1 cellular context compared by ENCODE assay signal in genomic region chr6:39260451-39260850, GRCh38.
TF ChIP-seq lines count a peak whose summit lies in the region.

No MANE protein-coding gene starts in this region.

TF ChIP-seq in H1, 55 proteins besides CTCF, POLR2A, EP300 and RAD21 (continued from another document):
- TF ChIP-seq MAX (IDR thresholded peaks at IDR 0.05) = no peak
